In the genomic region with DNA sequence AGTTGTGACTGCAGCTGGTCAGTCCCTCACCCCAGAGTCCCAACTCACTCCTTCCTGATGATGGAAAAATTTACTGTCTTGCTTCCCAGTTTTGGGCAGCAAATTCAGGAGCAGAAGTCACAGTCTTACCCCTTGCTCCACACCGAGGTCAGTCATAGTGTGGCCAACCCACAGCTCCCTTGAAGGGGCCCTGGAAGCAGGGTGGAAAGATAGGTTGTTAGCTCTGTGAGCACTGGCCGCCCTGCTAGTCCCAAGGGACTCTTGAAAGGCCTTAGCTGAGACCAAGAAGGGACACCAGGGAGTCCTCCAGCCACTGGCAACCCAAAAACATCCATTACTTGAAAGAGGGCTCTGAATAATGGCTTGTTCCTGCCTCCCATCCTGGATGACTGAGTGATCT, we compare ENCODE assay signal across 22 cellular contexts.
"Had no signal": no experiment of that assay in that cellular context is flagged by ENCODE, and none has a peak within 500 bp of the region (broad histone marks: within the 10 kb centered on the region; RNA-seq: fewer than 3 reads in every experiment).

No MANE protein-coding gene starts in this region.

- H3K27ac ChIP-seq: brain microvascular endothelial cell, upper lobe of right lung, WERI-Rb-1 had no signal

- DNase-seq: activated CD4-positive, alpha-beta T cell treated with anti-CD3 and anti-CD28 coated beads, Interleukin-2, amount 50 U/mL, for 1 hour; activated CD4-positive, CD25-positive, alpha-beta regulatory T cell treated with anti-CD3 and anti-CD28 coated beads, Interleukin-2, amount 50 U/mL, for 72 hours; activated CD8-positive, alpha-beta T cell treated with anti-CD3 and anti-CD28 coated beads, Interleukin-2, amount 10 ng/mL, durations not matched to agents 7 days and 5 days; activated gamma-delta T cell treated with Interleukin-2 at 50 U/mL for 16 hours; activated T-cell treated with anti-CD3 and anti-CD28 coated beads, Interleukin-2, amount 50 U/mL, for 1 hour; anterior cingulate cortex; brain microvascular endothelial cell; central memory CD4-positive, alpha-beta T cell; dorsolateral prefrontal cortex; effector memory CD8-positive, alpha-beta T cell; heart right ventricle; naive B cell; occipital lobe; retina; stimulated activated CD4-positive, alpha-beta T cell treated with anti-CD3 and anti-CD28 coated beads, Interleukin-2, amount 100 ng/mL, for 24 hours; stomach; WERI-Rb-1 had no signal

- H3K9me3 ChIP-seq: heart right ventricle, stomach, thoracic aorta, upper lobe of right lung had no signal

- H3K36me3 ChIP-seq: WERI-Rb-1 had no signal

- ATAC-seq: activated CD8-positive, alpha-beta T cell treated with anti-CD3 and anti-CD28 coated beads, Interleukin-2, amount 10 ng/mL, durations not matched to agents 7 days and 5 days; effector memory CD8-positive, alpha-beta T cell; SK-N-SH treated with all-trans-retinoic acid at 6 μM for 48 hours; stimulated activated memory B cell treated with anti-CD40 and anti-IgM and Interleukin-4, amounts not matched to agents 10 μg/mL and 1 μg/mL and 100 μg/mL, for 72 hours; upper lobe of right lung had no signal

- H3K4me3 ChIP-seq: dorsolateral prefrontal cortex, heart right ventricle, lung, stomach, thoracic aorta, upper lobe of right lung had no signal

- H3K27me3 ChIP-seq: brain microvascular endothelial cell, dorsolateral prefrontal cortex, heart right ventricle, stomach, upper lobe of right lung had no signal
